ENCODE assay signal across 1 cellular context in genomic region chr4:89129080-89129640, GRCh38.
TF ChIP-seq lines count a peak whose summit lies in the region.

No MANE protein-coding gene starts in this region.

TF ChIP-seq in GM23338, 12 proteins besides CTCF, POLR2A, EP300 and RAD21 (continued from another document):
- no peak for TF ChIP-seq ZNF462 (CRISPR knock-in tag; IDR thresholded peaks at IDR 0.05)
- TF ChIP-seq ETS1 (IDR thresholded peaks at IDR 0.05), result no peak
- TF ChIP-seq CREB1 (CRISPR knock-in tag; IDR thresholded peaks at IDR 0.05; ENCODE audit: low read depth), result no peak
- TF ChIP-seq NANOG (IDR thresholded peaks at IDR 0.05; ENCODE audit: borderline replicate concordance), result no peak
- no peak for TF ChIP-seq ZNF114 (CRISPR knock-in tag; IDR thresholded peaks at IDR 0.05)
- TF ChIP-seq STAT1 (IDR thresholded peaks at IDR 0.05; ENCODE audit: unreplicated experiment), result no peak
- no peak for TF ChIP-seq JUNB (IDR thresholded peaks at IDR 0.05; ENCODE audit: unreplicated experiment)
- TF ChIP-seq POLR2AphosphoS5 (IDR thresholded peaks at IDR 0.05; ENCODE audit: low read depth), result no peak
- no peak for TF ChIP-seq EZH2phosphoT487 (IDR thresholded peaks at IDR 0.05; ENCODE audit: unreplicated experiment)
- no peak for TF ChIP-seq ZNF331 (CRISPR knock-in tag; IDR thresholded peaks at IDR 0.05; ENCODE audit: low read depth)
TF ChIP-seq in GM23338: peak in this region for 0.
